ENCODE assay signal across 32 cellular contexts in genomic region chr17:40821536-40821935, GRCh38. TPM values are rescaled to one million over a fixed set of nuclear protein-coding genes. Genes with fewer than 3 reads are reported as not detected.
"Had no signal": no experiment of that assay in that cellular context is flagged by ENCODE, and none has a peak within 500 bp of the region (broad histone marks: within the 10 kb centered on the region; RNA-seq: fewer than 3 reads in every experiment).

No MANE protein-coding gene starts in this region.

- H3K4me3 Mint-ChIP-seq: activated CD4-positive, alpha-beta T cell treated with anti-CD3 and anti-CD28 coated beads for 36 hours; activated naive CD4-positive, alpha-beta T cell treated with anti-CD3 and anti-CD28 coated beads for 36 hours; activated naive CD8-positive, alpha-beta T cell treated with anti-CD3 and anti-CD28 coated beads for 36 hours; activated T-cell treated with anti-CD3 and anti-CD28 coated beads, Interleukin-2, amount 50 U/mL, for 72 hours; endodermal cell; T-helper 2 cell treated with Interferon-gamma antibody and Interleukin-4, amounts not matched to agents 5 μg/mL and 100 μg/mL, for 36 hours had no signal

- H3K4me3 ChIP-seq: adrenal gland, ascending aorta, esophagus muscularis mucosa, heart left ventricle, sigmoid colon, thoracic aorta had no signal

- H3K9me3 Mint-ChIP-seq: activated naive CD4-positive, alpha-beta T cell treated with anti-CD3 and anti-CD28 coated beads for 36 hours; nephron had no signal

- H3K27me3 ChIP-seq: adrenal gland, ascending aorta, brain microvascular endothelial cell, esophagus muscularis mucosa, foreskin keratinocyte, heart left ventricle, sigmoid colon had no signal

- ATAC-seq: activated CD4-positive, alpha-beta T cell treated with anti-CD3 and anti-CD28 coated beads for 36 hours; activated T-cell treated with anti-CD3 and anti-CD28 coated beads, Interleukin-2, amount 50 U/mL, for 72 hours; foreskin keratinocyte; heart left ventricle; left lobe of liver had no signal

- H3K36me3 ChIP-seq: adrenal gland had no signal

- H3K9me3 ChIP-seq: adrenal gland, ascending aorta, esophagus muscularis mucosa, heart left ventricle, sigmoid colon, thoracic aorta had no signal

- DNase-seq: activated CD4-positive, alpha-beta T cell treated with anti-CD3 and anti-CD28 coated beads for 36 hours; activated CD4-positive, CD25-positive, alpha-beta regulatory T cell; activated effector memory CD4-positive, alpha-beta T cell treated with Interleukin-2 at 50 U/mL for 16 hours; activated naive CD4-positive, alpha-beta T cell treated with anti-CD3 and anti-CD28 coated beads for 36 hours; activated naive CD8-positive, alpha-beta T cell treated with anti-CD3 and anti-CD28 coated beads for 36 hours; activated T-cell treated with anti-CD3 and anti-CD28 coated beads for 4 hours; activated T-cell treated with anti-CD3 and anti-CD28 coated beads, Interleukin-2, amount 50 U/mL, for 72 hours; adrenal gland; brain microvascular endothelial cell; caudate nucleus; endodermal cell; foreskin keratinocyte; heart left ventricle; hypothalamus; immature natural killer cell; sigmoid colon; stimulated activated naive CD4-positive, alpha-beta T cell; T-helper 1 cell; trophoblast cell had no signal

- H3K27ac ChIP-seq: adrenal gland, ascending aorta, brain microvascular endothelial cell, esophagus muscularis mucosa, foreskin keratinocyte, sigmoid colon had no signal

- H3K4me1 Mint-ChIP-seq: endodermal cell had no signal

- FAIRE-seq: urothelium cell line had no signal

- H3K27ac Mint-ChIP-seq: activated CD4-positive, alpha-beta T cell treated with anti-CD3 and anti-CD28 coated beads for 36 hours; activated naive CD4-positive, alpha-beta T cell treated with anti-CD3 and anti-CD28 coated beads for 36 hours; activated naive CD8-positive, alpha-beta T cell treated with anti-CD3 and anti-CD28 coated beads for 36 hours; activated T-cell treated with anti-CD3 and anti-CD28 coated beads, Interleukin-2, amount 50 U/mL, for 72 hours; endodermal cell; immature natural killer cell; nephron; T-helper 2 cell treated with Interferon-gamma antibody and Interleukin-4, amounts not matched to agents 5 μg/mL and 100 μg/mL, for 36 hours had no signal

RNA-seq across cellular contexts. Expression of gene KRT28, which starts 21.8 kb away (rescaled TPM):
- total RNA-seq: activated CD4-positive, alpha-beta T cell treated with anti-CD3 and anti-CD28 coated beads for 36 hours; activated naive CD4-positive, alpha-beta T cell treated with anti-CD3 and anti-CD28 coated beads for 36 hours; activated naive CD8-positive, alpha-beta T cell treated with anti-CD3 and anti-CD28 coated beads for 36 hours; activated T-cell treated with anti-CD3 and anti-CD28 coated beads, Interleukin-2, amount 50 U/mL, for 72 hours; adrenal gland; ascending aorta; endodermal cell; esophagus muscularis mucosa; foreskin keratinocyte; heart left ventricle; kidney epithelial cell; left lobe of liver; lung microvascular endothelial cell; mucosa of gallbladder; osteocyte; posterior vena cava; renal cortical epithelial cell; sigmoid colon; thoracic aorta had no signal
- polyA plus RNA-seq: adrenal gland, foreskin keratinocyte, heart left ventricle, immature natural killer cell, sigmoid colon had no signal

RNA-seq across cellular contexts. Expression of gene KRT27, which starts 39.2 kb away (rescaled TPM):
- total RNA-seq: activated CD4-positive, alpha-beta T cell treated with anti-CD3 and anti-CD28 coated beads for 36 hours; activated naive CD4-positive, alpha-beta T cell treated with anti-CD3 and anti-CD28 coated beads for 36 hours; activated naive CD8-positive, alpha-beta T cell treated with anti-CD3 and anti-CD28 coated beads for 36 hours; activated T-cell treated with anti-CD3 and anti-CD28 coated beads, Interleukin-2, amount 50 U/mL, for 72 hours; adrenal gland; ascending aorta; endodermal cell; esophagus muscularis mucosa; foreskin keratinocyte; heart left ventricle; kidney epithelial cell; left lobe of liver; lung microvascular endothelial cell; mucosa of gallbladder; osteocyte; renal cortical epithelial cell; thoracic aorta had no signal
- polyA plus RNA-seq: foreskin keratinocyte, heart left ventricle, immature natural killer cell had no signal

RNA-seq across cellular contexts. Expression of gene KRT12, which starts 45.5 kb away (rescaled TPM):
- total RNA-seq: activated CD4-positive, alpha-beta T cell treated with anti-CD3 and anti-CD28 coated beads for 36 hours; activated naive CD4-positive, alpha-beta T cell treated with anti-CD3 and anti-CD28 coated beads for 36 hours; activated naive CD8-positive, alpha-beta T cell treated with anti-CD3 and anti-CD28 coated beads for 36 hours; activated T-cell treated with anti-CD3 and anti-CD28 coated beads, Interleukin-2, amount 50 U/mL, for 72 hours; adrenal gland; ascending aorta; endodermal cell; esophagus muscularis mucosa; foreskin keratinocyte; heart left ventricle; kidney epithelial cell; left lobe of liver; lung microvascular endothelial cell; mucosa of gallbladder; osteocyte; posterior vena cava; renal cortical epithelial cell; sigmoid colon; thoracic aorta had no signal
- polyA plus RNA-seq: adrenal gland, foreskin keratinocyte, heart left ventricle, immature natural killer cell had no signal

RNA-seq across cellular contexts. Expression of gene KRT26, which starts 49.5 kb away (rescaled TPM):
- total RNA-seq: activated CD4-positive, alpha-beta T cell treated with anti-CD3 and anti-CD28 coated beads for 36 hours; activated naive CD4-positive, alpha-beta T cell treated with anti-CD3 and anti-CD28 coated beads for 36 hours; activated naive CD8-positive, alpha-beta T cell treated with anti-CD3 and anti-CD28 coated beads for 36 hours; activated T-cell treated with anti-CD3 and anti-CD28 coated beads, Interleukin-2, amount 50 U/mL, for 72 hours; adrenal gland; ascending aorta; endodermal cell; esophagus muscularis mucosa; foreskin keratinocyte; heart left ventricle; kidney epithelial cell; left lobe of liver; lung microvascular endothelial cell; mucosa of gallbladder; osteocyte; posterior vena cava; renal cortical epithelial cell; sigmoid colon; thoracic aorta had no signal
- polyA plus RNA-seq: adrenal gland, foreskin keratinocyte, heart left ventricle, immature natural killer cell, sigmoid colon had no signal
